ENCODE assay signal across 1 cellular context in genomic region chr11:110296226-110297081, GRCh38.
TF ChIP-seq lines count a peak whose summit lies in the region.

TSS of gene RDX (minus strand) at chr11:110296614. CDS start at chr11:110279692, 16,922 bp downstream.

TF ChIP-seq in K562, 482 proteins besides CTCF, POLR2A, EP300 and RAD21 (continued from another document and continues in another):
- TF ChIP-seq THRA (IDR thresholded peaks at IDR 0.05), result no peak
- TF ChIP-seq AFF4 (CRISPR knock-in tag; IDR thresholded peaks at IDR 0.05), result 0 out of 2 replicates have a peak, but pooled peaks have one; percentile 28
- no peak for TF ChIP-seq GABPB2 (CRISPR knock-in tag; conservative IDR thresholded peaks at IDR 0.05)
- TF ChIP-seq ZNF347 (CRISPR knock-in tag; IDR thresholded peaks at IDR 0.05; ENCODE audit: low read depth), result no peak
- no peak for TF ChIP-seq HLTF (IDR thresholded peaks at IDR 0.05)
- TF ChIP-seq SRF (CRISPR knock-in tag; IDR thresholded peaks at IDR 0.05), result no peak
- no peak for TF ChIP-seq HNRNPH1 (optimal IDR thresholded peaks at IDR 0.05; ENCODE audit: low read depth, low read length)
- TF ChIP-seq E2F3 (CRISPR knock-in tag; IDR thresholded peaks at IDR 0.05), result peak; percentile 76; the same call in 1 of the 2 replicates
- TF ChIP-seq USF2 (CRISPR knock-in tag; IDR thresholded peaks at IDR 0.05), result no peak
- TF ChIP-seq RBM14 (IDR thresholded peaks at IDR 0.05; ENCODE audit: borderline replicate concordance, insufficient read depth, low read depth, low read length), result no peak
- TF ChIP-seq ZNF75A (CRISPR knock-in tag; IDR thresholded peaks at IDR 0.05), result no peak
- no peak for TF ChIP-seq RERE (CRISPR knock-in tag; IDR thresholded peaks at IDR 0.05; ENCODE audit: borderline replicate concordance)
- TF ChIP-seq EZH2 (IDR thresholded peaks at IDR 0.05; ENCODE audit: borderline replicate concordance, low read depth, low read length), result no peak
- no peak for TF ChIP-seq ZNF609 (CRISPR knock-in tag; IDR thresholded peaks at IDR 0.05; ENCODE audit: borderline replicate concordance)
- no peak for TF ChIP-seq RUNX1 (IDR thresholded peaks at IDR 0.05; ENCODE audit: low read depth)
- no peak for TF ChIP-seq ATF2 (CRISPR knock-in tag; IDR thresholded peaks at IDR 0.05)
- TF ChIP-seq RFX7 (CRISPR knock-in tag; IDR thresholded peaks at IDR 0.05), result no peak
- no peak for TF ChIP-seq TCF3 (CRISPR knock-in tag; IDR thresholded peaks at IDR 0.05)
- TF ChIP-seq PHB (CRISPR knock-in tag; IDR thresholded peaks at IDR 0.05), result no peak
- no peak for TF ChIP-seq FOXK2 (conservative IDR thresholded peaks at IDR 0.05 in 1 of 2, IDR thresholded peaks at IDR 0.05 in 1 of 2; ENCODE audit: low read depth in 2 of 2)
- no peak for TF ChIP-seq TEAD2 (tag; IDR thresholded peaks at IDR 0.05)
- no peak for TF ChIP-seq GATA2 (CRISPR knock-in tag; IDR thresholded peaks at IDR 0.05)
- TF ChIP-seq ZNF586 (CRISPR knock-in tag; conservative IDR thresholded peaks at IDR 0.05), result no peak
- TF ChIP-seq PPARD (CRISPR knock-in tag; IDR thresholded peaks at IDR 0.05), result no peak
- TF ChIP-seq TSC22D4 (tag; IDR thresholded peaks at IDR 0.05), result no peak
- no peak for TF ChIP-seq BCOR (IDR thresholded peaks at IDR 0.05)
- peak in 1 of 2 experiments; percentile 57; a peak in 1 of 4 replicates for TF ChIP-seq HDAC1 (IDR thresholded peaks at IDR 0.05)
- TF ChIP-seq ZBTB9 (CRISPR knock-in tag; IDR thresholded peaks at IDR 0.05), result 0 out of 2 replicates have a peak, but pooled peaks have one; percentile 29
- no peak for TF ChIP-seq ADNP (tag; IDR thresholded peaks at IDR 0.05)
- TF ChIP-seq ATF6 (CRISPR knock-in tag; IDR thresholded peaks at IDR 0.05), result no peak
- TF ChIP-seq POLR3A (IDR thresholded peaks at IDR 0.05; ENCODE audit: borderline replicate concordance, extremely low read depth, insufficient read depth, insufficient read length), result no peak
- TF ChIP-seq KLF16 (IDR thresholded peaks at IDR 0.05), result no peak
- no peak for TF ChIP-seq POLR3G (IDR thresholded peaks at IDR 0.05; ENCODE audit: extremely low read depth, insufficient read length, insufficient replicate concordance)
- TF ChIP-seq NEUROD1 (IDR thresholded peaks at IDR 0.05; ENCODE audit: borderline replicate concordance, low read depth, low read length, partially characterized antibody), result no peak
- TF ChIP-seq XRCC5 (IDR thresholded peaks at IDR 0.05; ENCODE audit: low read depth, low read length), result no peak
- TF ChIP-seq SOX6 (IDR thresholded peaks at IDR 0.05), result 0 out of 2 replicates have a peak, but pooled peaks have one; percentile 12
- no peak for TF ChIP-seq JUND (IDR thresholded peaks at IDR 0.05; ENCODE audit: borderline replicate concordance, low read depth, low read length)
- TF ChIP-seq JUND (tag; IDR thresholded peaks at IDR 0.05; ENCODE audit: borderline replicate concordance, low read depth, low read length), result no peak
- TF ChIP-seq YBX1 (IDR thresholded peaks at IDR 0.05), result no peak
- TF ChIP-seq TGIF2 (CRISPR knock-in tag; IDR thresholded peaks at IDR 0.05), result no peak
- 0 out of 2 replicates have a peak, but pooled peaks have one; percentile 51 for TF ChIP-seq ETV5 (CRISPR knock-in tag; IDR thresholded peaks at IDR 0.05; ENCODE audit: low read depth)
